In the genomic region with DNA sequence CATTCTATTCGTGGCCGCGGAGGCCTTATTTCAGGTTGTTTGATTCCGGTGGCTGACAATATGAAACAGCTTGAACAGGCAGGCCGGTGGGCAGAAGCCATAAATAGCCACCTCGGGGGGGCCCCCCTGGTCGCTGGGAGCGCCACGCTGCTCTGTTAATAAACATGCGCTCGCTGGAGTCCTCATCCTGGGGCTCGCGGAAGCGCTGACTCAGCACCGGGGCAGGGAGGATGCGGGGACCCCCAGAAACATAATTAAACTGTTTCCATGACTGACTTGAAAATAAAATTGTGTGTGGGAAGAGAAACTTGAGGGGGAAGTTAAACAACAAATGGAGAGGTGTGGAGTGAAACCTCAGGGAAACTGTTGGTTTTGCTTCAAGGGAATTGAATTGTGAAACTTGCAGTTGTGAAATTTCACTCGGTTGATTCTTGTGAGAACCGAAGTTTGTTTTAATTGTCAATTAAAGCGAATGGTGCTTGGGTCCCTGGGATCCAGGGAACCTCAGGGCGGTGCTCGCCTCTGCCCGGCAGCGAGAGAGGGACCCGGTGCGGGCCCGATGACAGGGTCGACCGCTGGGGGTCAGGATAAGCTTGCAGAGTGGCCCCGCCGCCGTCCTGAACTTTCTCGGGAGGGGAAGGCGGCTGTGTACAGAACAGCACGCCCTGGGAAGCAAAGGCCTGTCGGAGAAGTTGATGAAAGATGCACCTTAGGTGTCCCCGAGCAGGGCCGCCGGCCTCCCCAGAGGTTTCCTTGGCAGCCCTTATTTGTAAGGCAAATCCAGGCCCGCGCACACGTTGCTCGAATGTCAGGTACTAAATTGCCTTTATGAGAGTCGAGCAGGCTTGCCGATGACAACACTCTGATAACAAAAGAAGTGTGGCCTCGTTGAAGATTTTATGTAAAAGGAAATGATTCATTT, we compare ENCODE assay signal across 8 cellular contexts.
DNase-seq lines count a peak whose midpoint lies in the region; ATAC-seq and TF ChIP-seq lines count a peak whose summit lies in the region.

No MANE protein-coding gene starts in this region.

- intact Hi-C loops in CD8-positive, alpha-beta T cell (cut with DNase I, micrococcal nuclease): no loop called here
- intact Hi-C loops in esophagus muscularis mucosa (cut with DNase I): no loop called here
- intact Hi-C loops in naive thymus-derived CD4-positive, alpha-beta T cell (cut with micrococcal nuclease): loop anchor here in 1 of 2 donors (5.0 kb wide), 1 partner anchor 801 kb away; no protein-coding TSS in a partner anchor

- 20% methylated on average over 45 of the region's 45 CpGs for WGBS in esophagus muscularis mucosa

- H3K27ac Mint-ChIP-seq in CD8-positive, alpha-beta T cell: no peak overlapping the region
- no peak overlapping the region for H3K27ac Mint-ChIP-seq in activated CD4-positive, alpha-beta T cell treated with anti-CD3 and anti-CD28 coated beads, Interleukin-2, amount 10 ng/mL, durations not matched to agents 7 days and 5 days
- peak overlapping the region in 5 of 9 donors; percentile 4 to 32 (median 7) for H3K27ac Mint-ChIP-seq in naive thymus-derived CD4-positive, alpha-beta T cell

- TF ChIP-seq POLR2A in esophagus muscularis mucosa (IDR thresholded peaks at IDR 0.05; ENCODE audit: low read depth): no peak

- CTCF ChIA-PET in CD8-positive, alpha-beta T cell (lab: Charles Lee): interaction anchor here (0.9 kb wide), 1 partner anchor 19 kb away, joined by 4 read pairs; no protein-coding TSS in a partner anchor
- CTCF ChIA-PET in activated CD4-positive, alpha-beta T cell treated with anti-CD3 and anti-CD28 coated beads, Interleukin-2, amount 10 ng/mL, durations not matched to agents 7 days and 5 days (lab: Charles Lee): no interaction called here
- CTCF ChIA-PET in naive thymus-derived CD4-positive, alpha-beta T cell (lab: Charles Lee): no interaction called here

- peak overlapping the region; percentile 90 for H3K4me3 Mint-ChIP-seq in CD8-positive, alpha-beta T cell
- H3K4me3 Mint-ChIP-seq in activated CD4-positive, alpha-beta T cell treated with anti-CD3 and anti-CD28 coated beads, Interleukin-2, amount 10 ng/mL, durations not matched to agents 7 days and 5 days: peak overlapping the region; percentile 72
- H3K4me3 Mint-ChIP-seq in naive thymus-derived CD4-positive, alpha-beta T cell: peak overlapping the region; percentile 80 to 94 (median 84)

- H3K4me1 Mint-ChIP-seq in CD8-positive, alpha-beta T cell (ENCODE audit: low read depth): peaks cover 11% of the 10 kb centered on the region
- H3K4me1 Mint-ChIP-seq in activated CD4-positive, alpha-beta T cell treated with anti-CD3 and anti-CD28 coated beads, Interleukin-2, amount 10 ng/mL, durations not matched to agents 7 days and 5 days: peaks cover 11% of the 10 kb centered on the region
- peaks cover 8 to 13% (median 11%) of the 10 kb centered on the region in 7 donors for H3K4me1 Mint-ChIP-seq in naive thymus-derived CD4-positive, alpha-beta T cell

- DNase-seq in CD8-positive, alpha-beta T cell: peak in 3 of 7 experiments; percentile 3 to 16 (median 13)
- peak; percentile 16 for DNase-seq in activated CD4-positive, alpha-beta T cell treated with anti-CD3 and anti-CD28 coated beads, Interleukin-2, amount 10 ng/mL, durations not matched to agents 7 days and 5 days
- no peak for DNase-seq in esophagus muscularis mucosa (ENCODE audit: extremely low spot score)
- DNase-seq in naive thymus-derived CD4-positive, alpha-beta T cell: peak in 5 of 9 donors; percentile 1 to 53 (median 14)
- DNase-seq in substantia nigra (lab: John Stamatoyannopoulos, UW): peak in 42 of 49 donors; percentile 11 to 74 (median 47)
- no peak for DNase-seq in RKO (ENCODE audit: low spot score)

- POLR2A ChIA-PET in CD8-positive, alpha-beta T cell (lab: Charles Lee): no interaction called here
- POLR2A ChIA-PET in activated CD4-positive, alpha-beta T cell treated with anti-CD3 and anti-CD28 coated beads, Interleukin-2, amount 10 ng/mL, durations not matched to agents 7 days and 5 days (lab: Charles Lee): no interaction called here
- POLR2A ChIA-PET in naive thymus-derived CD4-positive, alpha-beta T cell (lab: Charles Lee): no interaction called here

- no peaks in the 10 kb centered on the region for H3K36me3 Mint-ChIP-seq in CD8-positive, alpha-beta T cell
- no peaks in the 10 kb centered on the region for H3K36me3 Mint-ChIP-seq in activated CD4-positive, alpha-beta T cell treated with anti-CD3 and anti-CD28 coated beads, Interleukin-2, amount 10 ng/mL, durations not matched to agents 7 days and 5 days (ENCODE audit: low read depth)
- no peaks in the 10 kb centered on the region for H3K36me3 Mint-ChIP-seq in naive thymus-derived CD4-positive, alpha-beta T cell

- peaks cover 42% of the 10 kb centered on the region for H3K27me3 Mint-ChIP-seq in CD8-positive, alpha-beta T cell (ENCODE audit: low read depth)
- peaks cover 39% of the 10 kb centered on the region for H3K27me3 Mint-ChIP-seq in activated CD4-positive, alpha-beta T cell treated with anti-CD3 and anti-CD28 coated beads, Interleukin-2, amount 10 ng/mL, durations not matched to agents 7 days and 5 days
- H3K27me3 Mint-ChIP-seq in naive thymus-derived CD4-positive, alpha-beta T cell: peaks cover 40 to 67% (median 46%) of the 10 kb centered on the region in 5 donors

- no peak for TF ChIP-seq CTCF in CD8-positive, alpha-beta T cell (IDR thresholded peaks at IDR 0.05)
- TF ChIP-seq CTCF in esophagus muscularis mucosa (IDR thresholded peaks at IDR 0.05): peak; percentile 58 to 61 (median 59)

- no peaks in the 10 kb centered on the region for H3K9me3 ChIP-seq in CD8-positive, alpha-beta T cell (ENCODE audit: low read length)
- no peaks in the 10 kb centered on the region for H3K9me3 ChIP-seq in esophagus muscularis mucosa
- no peaks in the 10 kb centered on the region for H3K9me3 ChIP-seq in naive thymus-derived CD4-positive, alpha-beta T cell (ENCODE audit: control insufficient read depth in 2 of 3, low read length in 3 of 3)

- no peak overlapping the region for H3K27ac ChIP-seq in CD8-positive, alpha-beta T cell (ENCODE audit: low read depth, low read length)
- H3K27ac ChIP-seq in esophagus muscularis mucosa (replicated peaks in 1 of 4) (peak overlapping the region; percentile 40 to 71 (median 63)), substantia nigra (ENCODE audit: low read depth, low read length, poor library complexity, severe bottlenecking) (no peak overlapping the region)
- no peak overlapping the region for H3K27ac ChIP-seq in naive thymus-derived CD4-positive, alpha-beta T cell (ENCODE audit: low read depth, low read length)

- peak overlapping the region; percentile 49 for H3K4me3 ChIP-seq in CD8-positive, alpha-beta T cell (ENCODE audit: low read depth, low read length)
- H3K4me3 ChIP-seq in esophagus muscularis mucosa: peak overlapping the region; percentile 32 to 46 (median 43)
- H3K4me3 ChIP-seq in naive thymus-derived CD4-positive, alpha-beta T cell (ENCODE audit: low read length): peak overlapping the region; percentile 45

- no peak for TF ChIP-seq EP300 in esophagus muscularis mucosa (IDR thresholded peaks at IDR 0.05)

- H3K36me3 ChIP-seq in CD8-positive, alpha-beta T cell (ENCODE audit: insufficient read depth, low read length): no peaks in the 10 kb centered on the region
- H3K36me3 ChIP-seq in esophagus muscularis mucosa: no peaks in the 10 kb centered on the region
- H3K36me3 ChIP-seq in naive thymus-derived CD4-positive, alpha-beta T cell (ENCODE audit: control insufficient read depth in 2 of 3, insufficient read depth in 3 of 3, low read length in 3 of 3): no peaks in the 10 kb centered on the region

- H3K9me3 Mint-ChIP-seq in CD8-positive, alpha-beta T cell: no peaks in the 10 kb centered on the region
- H3K9me3 Mint-ChIP-seq in activated CD4-positive, alpha-beta T cell treated with anti-CD3 and anti-CD28 coated beads, Interleukin-2, amount 10 ng/mL, durations not matched to agents 7 days and 5 days: no peaks in the 10 kb centered on the region
- peaks cover 0 to under 1% (median 0%) of the 10 kb centered on the region in 11 donors for H3K9me3 Mint-ChIP-seq in naive thymus-derived CD4-positive, alpha-beta T cell

- peak; percentile 31 for ATAC-seq in CD8-positive, alpha-beta T cell
- ATAC-seq in GM19467 (IDR thresholded peaks at IDR 0.05; ENCODE audit: unreplicated experiment): peak; percentile 76
- ATAC-seq in HG03575 (IDR thresholded peaks at IDR 0.05; ENCODE audit: extremely low read depth, insufficient number of reproducible peaks, low FRiP score, unreplicated experiment): peak; percentile 64
- ATAC-seq in naive thymus-derived CD4-positive, alpha-beta T cell: peak; percentile 71

- H3K27me3 ChIP-seq in CD8-positive, alpha-beta T cell (ENCODE audit: insufficient read depth, low read length): peaks cover 7% of the 10 kb centered on the region
- no peaks in the 10 kb centered on the region for H3K27me3 ChIP-seq in esophagus muscularis mucosa
- H3K27me3 ChIP-seq in naive thymus-derived CD4-positive, alpha-beta T cell (ENCODE audit: control insufficient read depth in 2 of 2, insufficient read depth in 2 of 2, low read length in 2 of 2): peaks cover 0 to 7% of the 10 kb centered on the region in 2 donors

- H3K4me1 ChIP-seq in CD8-positive, alpha-beta T cell (ENCODE audit: insufficient read depth, low read length): no peaks in the 10 kb centered on the region
- peaks cover 11 to 58% (median 50%) of the 10 kb centered on the region in 4 donors for H3K4me1 ChIP-seq in esophagus muscularis mucosa
- no peaks in the 10 kb centered on the region for H3K4me1 ChIP-seq in naive thymus-derived CD4-positive, alpha-beta T cell (ENCODE audit: control insufficient read depth in 2 of 2, insufficient read depth in 2 of 2, low read length in 2 of 2)

Comparison
In these comparisons a context has a peak if more than half of its experiments do, and no peak if none do; other contexts are left out.
1. DNase-seq: peak in activated CD4-positive, alpha-beta T cell treated with anti-CD3 and anti-CD28 coated beads, Interleukin-2, amount 10 ng/mL, durations not matched to agents 7 days and 5 days (single experiment), naive thymus-derived CD4-positive, alpha-beta T cell (5 of 9) and substantia nigra (42 of 49); none in esophagus muscularis mucosa (single experiment) and RKO (single experiment).
2. H3K27ac ChIP-seq: peak in esophagus muscularis mucosa (4 of 4); none in CD8-positive, alpha-beta T cell (single experiment), naive thymus-derived CD4-positive, alpha-beta T cell (single experiment) and substantia nigra (single experiment).
3. H3K27ac Mint-ChIP-seq: peak in naive thymus-derived CD4-positive, alpha-beta T cell (5 of 9); none in CD8-positive, alpha-beta T cell (single experiment) and activated CD4-positive, alpha-beta T cell treated with anti-CD3 and anti-CD28 coated beads, Interleukin-2, amount 10 ng/mL, durations not matched to agents 7 days and 5 days (single experiment).
4. Peak in every context shown above with its lines, with median percentiles within 50 percentile points of each other: ATAC-seq, H3K4me3 ChIP-seq and H3K4me3 Mint-ChIP-seq.